ENCODE assay signal across 9 cellular contexts in the genomic region with DNA sequence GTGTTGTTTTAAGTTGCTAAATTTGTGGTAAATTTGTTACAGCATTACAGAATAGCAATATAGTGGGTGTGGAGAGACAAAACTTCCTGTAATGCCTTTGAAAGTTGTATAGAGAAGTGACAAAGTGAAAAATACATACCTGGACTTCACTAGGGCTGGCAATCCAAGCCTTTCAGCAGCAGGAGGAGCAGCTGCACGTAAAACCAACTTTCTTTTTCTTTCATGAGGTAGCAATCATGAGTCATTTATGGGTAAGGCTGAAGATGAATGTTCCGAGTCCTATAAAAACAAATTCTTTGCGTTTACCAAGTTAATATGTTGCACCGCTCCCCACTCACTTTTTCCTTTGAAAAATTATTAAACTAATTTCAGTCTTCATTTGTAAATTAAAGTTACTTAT.
DNase-seq lines count a peak whose midpoint lies in the region; ATAC-seq, FAIRE-seq and TF ChIP-seq lines count a peak whose summit lies in the region.
"Had no signal": no experiment of that assay in that cellular context is flagged by ENCODE, and none has a peak within 500 bp of the region (broad histone marks: within the 10 kb centered on the region; RNA-seq: fewer than 3 reads in every experiment).

No MANE protein-coding gene starts in this region.

- peak; percentile 94 for ATAC-seq in PC-3
- ATAC-seq in foreskin keratinocyte: peak; percentile 100
- no peak for ATAC-seq in GM19395 (IDR thresholded peaks at IDR 0.05; ENCODE audit: unreplicated experiment)
- no peak for ATAC-seq in GM19467 (IDR thresholded peaks at IDR 0.05; ENCODE audit: unreplicated experiment)
- ATAC-seq: upper lobe of right lung had no signal

- no peaks in the 10 kb centered on the region for H3F3A ChIP-seq in PC-3 (ENCODE audit: low read length, unreplicated experiment)

- no peaks in the 10 kb centered on the region for H3K79me2 ChIP-seq in PC-3 (ENCODE audit: low read length)

- 52 to 63% (median 60%) methylated on average over 4 of the region's 4 CpGs for WGBS in spleen, 5 donors

- CTCF ChIA-PET in PC-3 (lab: Charles Lee): no interaction called here

- peak; percentile 73 for DNase-seq in Caki2 (ENCODE audit: low read depth)
- DNase-seq in H54 (ENCODE audit: insufficient read length, low spot score): no peak
- peak; percentile 88 for DNase-seq in PC-3
- peak; percentile 51 to 75 for DNase-seq in foreskin keratinocyte
- DNase-seq in spleen: no peak
- no peak for DNase-seq in GM13977 (ENCODE audit: low spot score)
- DNase-seq: upper lobe of right lung had no signal

- peak overlapping the region; percentile 60 for H3K4me2 ChIP-seq in PC-3 (ENCODE audit: low read length)

- H2AFZ ChIP-seq in PC-3 (ENCODE audit: low read length): peak overlapping the region; percentile 31; the same call in 1 of the 2 replicates

- H3K4me1 ChIP-seq in PC-3 (ENCODE audit: insufficient read depth, low read length) (no peaks in the 10 kb centered on the region), foreskin keratinocyte (peaks cover 4% of the 10 kb centered on the region), spleen (no peaks in the 10 kb centered on the region)
- H3K4me1 ChIP-seq: upper lobe of right lung had no signal

- no peaks in the 10 kb centered on the region for H3K9me2 ChIP-seq in PC-3 (replicated peaks; ENCODE audit: low read length)

- intact Hi-C loops in PC-3 (cut with micrococcal nuclease): loop anchor here (1.0 to 10.0 kb wide), 6 partner anchors 110 to 836 kb away; no protein-coding TSS in a partner anchor
- intact Hi-C loops in spleen (cut with DNase I; ENCODE audit: low total_unique reads): no loop called here

- H3K9ac ChIP-seq in PC-3 (ENCODE audit: low read length): no peak overlapping the region

- peak overlapping the region; percentile 29; the same call in 1 of the 2 replicates for H3K4me3 ChIP-seq in PC-3 (ENCODE audit: low read length)
- no peak overlapping the region for H3K4me3 ChIP-seq in spleen
- H3K4me3 ChIP-seq: upper lobe of right lung had no signal

- TF ChIP-seq POLR2A in H54 (IDR thresholded peaks at IDR 0.05; ENCODE audit: low read depth, low read length) (no peak), spleen (IDR thresholded peaks at IDR 0.05) (no peak)

- H3K36me3 ChIP-seq in PC-3 (ENCODE audit: low read depth, low read length) (no peaks in the 10 kb centered on the region), spleen (no peaks in the 10 kb centered on the region)
- H3K36me3 ChIP-seq: upper lobe of right lung had no signal

- H3K27ac ChIP-seq in PC-3 (ENCODE audit: low read length): no peak overlapping the region
- H3K27ac ChIP-seq in foreskin keratinocyte: peak overlapping the region; percentile 72
- H3K27ac ChIP-seq in spleen: no peak overlapping the region
- H3K27ac ChIP-seq: upper lobe of right lung had no signal

- peak; percentile 97 for FAIRE-seq in H54 (lab: Jason Lieb, UNC)

- POLR2A ChIA-PET in PC-3 (lab: Charles Lee; ENCODE audit: unreplicated experiment): no interaction called here

- no peaks in the 10 kb centered on the region for H3K27me3 ChIP-seq in PC-3 (ENCODE audit: low read length)
- no peaks in the 10 kb centered on the region for H3K27me3 ChIP-seq in foreskin keratinocyte
- no peaks in the 10 kb centered on the region for H3K27me3 ChIP-seq in spleen (replicated peaks in 1 of 7)
- H3K27me3 ChIP-seq: upper lobe of right lung had no signal

- no peaks in the 10 kb centered on the region for H4K20me1 ChIP-seq in PC-3 (ENCODE audit: low read length)

- H3K9me3 ChIP-seq in PC-3 (ENCODE audit: low read length) (no peaks in the 10 kb centered on the region), spleen (no peaks in the 10 kb centered on the region)
- H3K9me3 ChIP-seq: upper lobe of right lung had no signal

- TF ChIP-seq CTCF in PC-3 (conservative IDR thresholded peaks at IDR 0.05; ENCODE audit: low read depth, low read length) (peak; percentile 91), foreskin keratinocyte (conservative IDR thresholded peaks at IDR 0.05) (peak; percentile 93), spleen (IDR thresholded peaks at IDR 0.05 in 8 of 11, conservative IDR thresholded peaks at IDR 0.05 in 3 of 11) (no peak), GM13977 (IDR thresholded peaks at IDR 0.05; ENCODE audit: extremely low read depth, insufficient read depth, missing control alignments) (no peak)

- no TSS peak for BruUV-seq in PC-3 (replicated peaks; lab: Mats Ljungman, UMichigan)

- in situ Hi-C loops in Caki2 (cut with HindIII; ENCODE audit: low pct_unique_long_range_greater_than_20kb, low sequenced_read_pairs) (loop anchor here (25.0 kb wide), 1 partner anchor 840 kb away; no protein-coding TSS in a partner anchor), GM13977 (cut with MboI; ENCODE audit: low pct_unique_long_range_greater_than_20kb, low sequenced_read_pairs, unreplicated experiment) (no loop called here)

Comparison
In these comparisons a context has a peak if more than half of its experiments do, and no peak if none do; other contexts are left out.
1. DNase-seq: peak in Caki2 (single experiment), PC-3 (single experiment) and foreskin keratinocyte (2 of 2); none in H54 (single experiment), spleen (single experiment) and GM13977 (single experiment).
2. ATAC-seq: peak in PC-3 (single experiment) and foreskin keratinocyte (single experiment); none in GM19395 (single experiment) and GM19467 (single experiment).
3. CTCF ChIP-seq: peak in PC-3 (single experiment) and foreskin keratinocyte (single experiment); none in spleen (0 of 11) and GM13977 (single experiment).